ENCODE assay signal across 8 cellular contexts in genomic region chr6:115241373-115241772, GRCh38.
"Had no signal": no experiment of that assay in that cellular context is flagged by ENCODE, and none has a peak within 500 bp of the region (broad histone marks: within the 10 kb centered on the region; RNA-seq: fewer than 3 reads in every experiment).

No MANE protein-coding gene starts in this region.

- DNase-seq: GM23248, H9, HCEC 1CT, IMR-90 had no signal

- FAIRE-seq: H1, H54, HTR-8/SVneo, K562 had no signal

- H3K27ac ChIP-seq: GM23248 had no signal

- ATAC-seq: K562 had no signal

- H3K4me3 Mint-ChIP-seq: H9 had no signal

- H3K27ac Mint-ChIP-seq: H9 had no signal

- H3K9ac ChIP-seq: GM23248 had no signal

- H3K4me3 ChIP-seq: GM23248, K562 had no signal
